Comparison of ENCODE assay signal across 22 cellular contexts in the genomic region with DNA sequence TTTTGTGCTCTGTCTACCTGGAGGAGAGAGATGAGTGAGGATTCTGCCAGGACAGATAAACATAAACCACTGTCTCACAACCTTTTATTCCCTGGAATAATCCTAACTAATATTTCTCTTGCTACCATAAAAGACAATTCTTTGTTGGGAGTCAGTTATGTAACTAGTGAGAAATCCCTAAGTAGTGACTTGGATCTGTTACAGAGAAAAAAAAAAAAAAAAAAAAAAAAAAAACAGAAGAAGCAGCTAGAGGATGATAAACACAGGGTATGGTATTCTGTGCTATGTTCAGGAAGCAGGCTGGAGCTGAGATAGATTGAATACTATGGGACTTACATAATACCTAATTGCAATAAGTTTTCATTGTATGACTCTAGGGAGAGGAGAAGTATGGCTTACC.
"Had no signal": no experiment of that assay in that cellular context is flagged by ENCODE, and none has a peak within 500 bp of the region (broad histone marks: within the 10 kb centered on the region; RNA-seq: fewer than 3 reads in every experiment).

No MANE protein-coding gene starts in this region.

- H3K27ac Mint-ChIP-seq: naive thymus-derived CD8-positive, alpha-beta T cell; nephron progenitor cell; progenitor cell of endocrine pancreas; stimulated activated naive CD8-positive, alpha-beta T cell treated with anti-CD3 and anti-CD28 coated beads, Interleukin-15, amount 100 ng/mL, for 72 hours; type B pancreatic cell had no signal

- H3K4me3 Mint-ChIP-seq: central memory CD8-positive, alpha-beta T cell; naive thymus-derived CD8-positive, alpha-beta T cell; nephron progenitor cell; stimulated activated naive CD8-positive, alpha-beta T cell treated with anti-CD3 and anti-CD28 coated beads, Interleukin-15, amount 100 ng/mL, for 72 hours; type B pancreatic cell had no signal

- H3K36me3 ChIP-seq: left lung, pancreas, right lobe of liver, tibial artery had no signal

- H3K4me3 ChIP-seq: left lung, pancreas, right lobe of liver, smooth muscle cell, testis, tibial artery had no signal

- DNase-seq: cortex of kidney; effector CD4-positive, alpha-beta T cell; head of caudate nucleus; left cardiac atrium; left lung; mesenchymal stem cell; naive thymus-derived CD8-positive, alpha-beta T cell; nephron progenitor cell; pancreas; right lobe of liver; stimulated activated CD4-positive, alpha-beta T cell treated with anti-CD3 and anti-CD28 coated beads, Interleukin-12 subunit alpha, Interleukin-12 subunit beta, amount 100 ng/mL, for 4 hours; stimulated activated CD4-positive, alpha-beta T cell treated with anti-CD3 and anti-CD28 coated beads, Interleukin-1b, Interleukin-23, amount 100 ng/mL, for 48 hours; stimulated activated CD4-positive, alpha-beta T cell treated with anti-CD3 and anti-CD28 coated beads, Interleukin-4, amount 100 ng/mL, for 1 hour; stimulated activated CD8-positive, alpha-beta memory T cell treated with anti-CD3 and anti-CD28 coated beads, Interleukin-4, amount 100 ng/mL, for 48 hours; stimulated activated naive CD4-positive, alpha-beta T cell; stimulated activated naive CD8-positive, alpha-beta T cell treated with anti-CD3 and anti-CD28 coated beads, Interleukin-15, amount 100 ng/mL, for 72 hours; testis; tibial artery had no signal

- H3K9me3 Mint-ChIP-seq: nephron progenitor cell, type B pancreatic cell had no signal

- H3K27me3 ChIP-seq: left lung, pancreas, right lobe of liver, testis, tibial artery had no signal

- ATAC-seq: left cardiac atrium; left lung; naive thymus-derived CD8-positive, alpha-beta T cell; pancreas; right lobe of liver; stimulated activated naive CD8-positive, alpha-beta T cell treated with anti-CD3 and anti-CD28 coated beads, Interleukin-15, amount 100 ng/mL, for 72 hours had no signal

- H3K4me1 ChIP-seq: left lung, pancreas, right lobe of liver, testis, tibial artery had no signal

- H3K4me1 Mint-ChIP-seq: central memory CD8-positive, alpha-beta T cell; naive thymus-derived CD8-positive, alpha-beta T cell; nephron progenitor cell; stimulated activated naive CD8-positive, alpha-beta T cell treated with anti-CD3 and anti-CD28 coated beads, Interleukin-15, amount 100 ng/mL, for 72 hours had no signal

- H3K9me3 ChIP-seq: left lung, pancreas, right lobe of liver, testis, tibial artery had no signal

- H3K27me3 Mint-ChIP-seq: central memory CD8-positive, alpha-beta T cell; naive thymus-derived CD8-positive, alpha-beta T cell; progenitor cell of endocrine pancreas; stimulated activated naive CD8-positive, alpha-beta T cell treated with anti-CD3 and anti-CD28 coated beads, Interleukin-15, amount 100 ng/mL, for 72 hours; type B pancreatic cell had no signal

- H3K27ac ChIP-seq: left lung, pancreas, right lobe of liver, testis, tibial artery had no signal

- H3K36me3 Mint-ChIP-seq: naive thymus-derived CD8-positive, alpha-beta T cell; type B pancreatic cell had no signal
